In the genomic region with DNA sequence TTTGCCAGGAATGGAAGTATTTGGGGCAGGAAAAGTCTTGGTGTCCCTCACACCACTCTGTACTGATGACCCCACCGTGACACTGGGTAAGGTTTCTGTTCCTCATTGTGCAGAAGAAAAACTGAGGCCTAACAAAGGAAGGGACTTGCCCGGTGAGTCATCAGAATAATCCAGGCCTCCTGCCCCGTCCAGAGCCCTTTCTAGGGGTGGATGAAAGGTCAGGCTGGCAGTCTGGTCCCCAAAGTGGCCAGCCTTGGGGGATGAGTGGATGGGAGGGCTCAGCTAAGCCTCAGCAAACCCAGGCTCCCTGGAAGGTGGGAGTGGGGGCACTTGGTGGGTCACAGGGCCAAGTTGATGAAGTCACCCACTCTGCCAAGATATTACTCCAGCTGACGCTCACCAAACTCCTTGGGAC, we compare ENCODE assay signal across 8 cellular contexts. TPM values are rescaled to one million over a fixed set of nuclear protein-coding genes. Genes with fewer than 3 reads are reported as not detected.
DNase-seq lines count a peak whose midpoint lies in the region; ATAC-seq and TF ChIP-seq lines count a peak whose summit lies in the region.

No MANE protein-coding gene starts in this region.

- no peaks in the 10 kb centered on the region for H3K9me3 ChIP-seq in esophagus squamous epithelium

- ATAC-seq in GM18498 (IDR thresholded peaks at IDR 0.05; ENCODE audit: unreplicated experiment) (peak; percentile 92), GM21723 (IDR thresholded peaks at IDR 0.05; ENCODE audit: unreplicated experiment) (peak; percentile 92)
- ATAC-seq in stimulated activated naive CD8-positive, alpha-beta T cell treated with anti-CD3 and anti-CD28 coated beads, Interleukin-15, Interleukin-2, amounts not matched to agents 100 U/mL and 50 U/mL, for 24 hours, result peak; percentile 31

- no peak overlapping the region for H3K4me3 ChIP-seq in esophagus squamous epithelium

- no peak for TF ChIP-seq POLR2A in esophagus squamous epithelium (IDR thresholded peaks at IDR 0.05)

- H3K4me1 ChIP-seq in esophagus squamous epithelium, result peaks cover 21 to 40% (median 24%) of the 10 kb centered on the region in 3 donors

- 58 to 100% methylated on average over 1 to 2 of the region's 4 CpGs for WGBS in esophagus squamous epithelium, 2 donors

- peaks cover 0 to 5% (median 0%) of the 10 kb centered on the region in 3 donors for H3K36me3 ChIP-seq in esophagus squamous epithelium

- no peak for TF ChIP-seq CTCF in esophagus squamous epithelium (IDR thresholded peaks at IDR 0.05)

- no peaks in the 10 kb centered on the region for H3K27me3 ChIP-seq in esophagus squamous epithelium

- intact Hi-C loops in esophagus squamous epithelium (cut with DNase I), result no loop called here

- DNase-seq in LHCN-M2 (ENCODE audit: low read depth) (peak; percentile 74), esophagus squamous epithelium (lab: John Stamatoyannopoulos, UW) (no peak), NCI-H1092 (lab: John Stamatoyannopoulos, UW) (no peak), cortex of kidney (lab: John Stamatoyannopoulos, UW) (no peak), NCI-H1694 treated with DMSO at 0.1 percent for 48 hours (lab: John Stamatoyannopoulos, UW) (no peak)
- peak; percentile 42 for DNase-seq in stimulated activated naive CD8-positive, alpha-beta T cell treated with anti-CD3 and anti-CD28 coated beads, Interleukin-15, Interleukin-2, amounts not matched to agents 100 U/mL and 50 U/mL, for 24 hours

- peak overlapping the region in 3 of 4 donors; percentile 60 to 69 (median 63) for H3K27ac ChIP-seq in esophagus squamous epithelium

RNA-seq across cellular contexts. Expression of gene DNAH1, which starts 2.3 kb away (rescaled TPM):
- total RNA-seq in LHCN-M2 (2014; rRNA removed), result 0.71 and 2.1 TPM in 2 replicates
- polyA plus RNA-seq in LHCN-M2 (2012), result 0.53 TPM
- total RNA-seq in esophagus squamous epithelium, result 1 to 10 TPM; 1.3 to 5.9 (median 1.9) TPM

RNA-seq across cellular contexts. Expression of gene GLYCTK, which starts 26.2 kb away (rescaled TPM):
- 13.0 and 20.4 TPM in 2 replicates for total RNA-seq in LHCN-M2 (2014; rRNA removed)
- 8.9 TPM for polyA plus RNA-seq in LHCN-M2 (2012)
- total RNA-seq in esophagus squamous epithelium, result 1 to 10 TPM; 4.5 to 8.0 (median 7.5) TPM

RNA-seq across cellular contexts. Expression of gene WDR82, which starts 35.3 kb away (rescaled TPM):
- total RNA-seq in LHCN-M2 (2014; rRNA removed), result 44.5 and 58.0 TPM in 2 replicates
- polyA plus RNA-seq in LHCN-M2 (2012), result 41.3 TPM
- total RNA-seq in esophagus squamous epithelium, result 10 to 100 TPM; 42.7 to 58.7 (median 52.9) TPM

Comparison
In these comparisons a context has a peak if more than half of its experiments do, and no peak if none do; other contexts are left out.
1. ATAC-seq: peak in every context shown above with its lines; median percentile 92 in GM18498; 92 in GM21723; 31 in stimulated activated naive CD8-positive, alpha-beta T cell treated with anti-CD3 and anti-CD28 coated beads, Interleukin-15, Interleukin-2, amounts not matched to agents 100 U/mL and 50 U/mL, for 24 hours.
2. DNase-seq: peak in LHCN-M2 (single experiment) and stimulated activated naive CD8-positive, alpha-beta T cell treated with anti-CD3 and anti-CD28 coated beads, Interleukin-15, Interleukin-2, amounts not matched to agents 100 U/mL and 50 U/mL, for 24 hours (single experiment); none in esophagus squamous epithelium (single experiment), NCI-H1092 (single experiment), cortex of kidney (single experiment) and NCI-H1694 treated with DMSO at 0.1 percent for 48 hours (single experiment).